ENCODE assay signal across 25 cellular contexts in the genomic region with DNA sequence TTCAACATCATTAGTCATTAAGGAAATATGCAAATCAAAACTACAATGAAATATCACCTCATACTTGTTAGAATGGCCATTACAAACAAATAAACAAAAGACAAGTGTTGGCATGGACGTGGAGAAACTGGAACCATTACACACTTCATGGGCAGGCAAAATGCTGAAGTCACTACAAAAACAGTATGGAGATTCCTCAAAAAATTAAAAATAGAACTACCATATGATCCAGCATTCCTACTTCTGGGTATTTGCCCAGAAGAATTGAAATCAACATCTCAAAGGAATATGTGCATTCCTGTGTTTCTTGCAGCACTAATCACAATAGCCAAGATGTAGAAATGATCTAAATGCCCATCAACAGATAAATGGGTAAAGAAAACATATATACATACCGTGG.
DNase-seq lines count a peak whose midpoint lies in the region; TF ChIP-seq lines count a peak whose summit lies in the region.
"Had no signal": no experiment of that assay in that cellular context is flagged by ENCODE, and none has a peak within 500 bp of the region (broad histone marks: within the 10 kb centered on the region; RNA-seq: fewer than 3 reads in every experiment).

No MANE protein-coding gene starts in this region.

- no peaks in the 10 kb centered on the region for H3K4me1 ChIP-seq in prostate gland (replicated peaks)

- intact Hi-C loops in prostate gland (cut with DNase I) = no loop called here

- TF ChIP-seq CTCF in cardiac fibroblast (IDR thresholded peaks at IDR 0.05; ENCODE audit: low read depth, low read length) (no peak), fibroblast of mammary gland (conservative IDR thresholded peaks at IDR 0.05; ENCODE audit: control insufficient read depth, insufficient read depth, low read depth, low read length) (no peak), prostate gland (IDR thresholded peaks at IDR 0.05) (no peak)

- no peak for TF ChIP-seq POLR2A in prostate gland (IDR thresholded peaks at IDR 0.05)

- H3K4me3 ChIP-seq in cardiac fibroblast (replicated peaks in 1 of 2; ENCODE audit: low read depth in 2 of 2, low read length in 2 of 2) (no peak overlapping the region), fibroblast of mammary gland (ENCODE audit: control insufficient read depth, low read depth, low read length) (no peak overlapping the region), skeletal muscle cell (ENCODE audit: low read depth, low read length) (no peak overlapping the region), prostate gland (no peak overlapping the region)
- H3K4me3 ChIP-seq: K562 had no signal

- H3K36me3 ChIP-seq in prostate gland = no peaks in the 10 kb centered on the region
- H3K36me3 ChIP-seq: BE2C had no signal

- H3K27me3 ChIP-seq in prostate gland (replicated peaks; ENCODE audit: insufficient read depth) = no peaks in the 10 kb centered on the region
- H3K27me3 ChIP-seq: BE2C had no signal

- H3K27ac ChIP-seq in prostate gland = no peak overlapping the region
- H3K27ac ChIP-seq: 22Rv1 had no signal

- H3K9me3 ChIP-seq in prostate gland = no peaks in the 10 kb centered on the region
- H3K9me3 ChIP-seq: BE2C had no signal

- DNase-seq in LHCN-M2 (ENCODE audit: low read depth) (peak; percentile 11), cardiac fibroblast (ENCODE audit: low read depth in 2 of 2) (peak; percentile 52 to 60), fibroblast of mammary gland (ENCODE audit: low read depth) (peak; percentile 30), skeletal muscle cell (ENCODE audit: low read depth) (peak; percentile 26), prostate gland (ENCODE audit: low spot score) (no peak), hippocampal formation (lab: John Stamatoyannopoulos, UW) (no peak), HCEC 1CT (no peak)
- DNase-seq: ACHN; BE2C; CD8-positive, alpha-beta memory T cell; DMS 273 treated with DMSO at 0.1 percent for 48 hours; DMS79; EL; GDM1; NCI-H1048; NCI-H1417; NCI-H1694; NCI-H2029 treated with DMSO at 0.1 percent for 48 hours; NCI-H446 treated with DMSO at 0.1 percent for 48 hours; NCI-H526; NCI-H82; NK-92 treated with Interleukin-12 subunit alpha and Interleukin-12 subunit beta, amount 100 ng/mL, for 24 hours; PC-3 had no signal

- 87% methylated on average over 2 of the region's 2 CpGs for WGBS in prostate gland

Comparison
In these comparisons a context has a peak if more than half of its experiments do, and no peak if none do; other contexts are left out.
1. DNase-seq: peak in LHCN-M2 (single experiment), cardiac fibroblast (2 of 2), fibroblast of mammary gland (single experiment) and skeletal muscle cell (single experiment); none in prostate gland (single experiment), hippocampal formation (0 of 2) and HCEC 1CT (single experiment).